8 cellular contexts compared by ENCODE assay signal in genomic region chr15:83067638-83067962, GRCh38. TPM values are rescaled to one million over a fixed set of nuclear protein-coding genes. Genes with fewer than 3 reads are reported as not detected.
DNase-seq lines count a peak whose midpoint lies in the region; ATAC-seq and TF ChIP-seq lines count a peak whose summit lies in the region.

No MANE protein-coding gene starts in this region.

- ATAC-seq in right lobe of liver (no peak), thoracic aorta (ENCODE audit: insufficient number of reproducible peaks, low FRiP score, low read depth) (no peak), GM21528 (IDR thresholded peaks at IDR 0.05; ENCODE audit: low FRiP score, unreplicated experiment) (no peak)

- peaks cover 21% of the 10 kb centered on the region for H3K4me1 Mint-ChIP-seq in activated CD4-positive, alpha-beta T cell treated with anti-CD3 and anti-CD28 coated beads, Interleukin-2, amount 10 ng/mL, durations not matched to agents 7 days and 5 days

- H3K27ac Mint-ChIP-seq in activated CD4-positive, alpha-beta T cell treated with anti-CD3 and anti-CD28 coated beads, Interleukin-2, amount 10 ng/mL, durations not matched to agents 7 days and 5 days, result peak overlapping the region; percentile 76

- H3K27ac ChIP-seq in right lobe of liver, result peak overlapping the region; percentile 77 to 91 (median 82)
- peak overlapping the region; percentile 84 to 90 for H3K27ac ChIP-seq in thoracic aorta

- H3K36me3 ChIP-seq in right lobe of liver (no peaks in the 10 kb centered on the region), thoracic aorta (no peaks in the 10 kb centered on the region)

- H3K4me3 ChIP-seq in astrocyte of the cerebellum (ENCODE audit: low read depth, low read length) (peak overlapping the region; percentile 89), right lobe of liver (peak overlapping the region; percentile 78 to 99 (median 93)), thoracic aorta (peak overlapping the region; percentile 76)

- H3K27me3 ChIP-seq in right lobe of liver (no peaks in the 10 kb centered on the region), thoracic aorta (replicated peaks; ENCODE audit: insufficient read depth) (no peaks in the 10 kb centered on the region)

- H3K9me3 Mint-ChIP-seq in activated CD4-positive, alpha-beta T cell treated with anti-CD3 and anti-CD28 coated beads, Interleukin-2, amount 10 ng/mL, durations not matched to agents 7 days and 5 days, result peaks cover 16% of the 10 kb centered on the region

- CTCF ChIA-PET in activated CD4-positive, alpha-beta T cell treated with anti-CD3 and anti-CD28 coated beads, Interleukin-2, amount 10 ng/mL, durations not matched to agents 7 days and 5 days (lab: Charles Lee), result interaction anchor here (1.6 kb wide), 1 partner anchor 10 kb away, joined by 8 read pairs; no protein-coding TSS in a partner anchor

- peaks cover 10% of the 10 kb centered on the region for H3K36me3 Mint-ChIP-seq in activated CD4-positive, alpha-beta T cell treated with anti-CD3 and anti-CD28 coated beads, Interleukin-2, amount 10 ng/mL, durations not matched to agents 7 days and 5 days (ENCODE audit: low read depth)

- intact Hi-C loops in right lobe of liver (cut with DNase I), result no loop called here

- in situ Hi-C loops in astrocyte of the cerebellum (cut with HindIII; ENCODE audit: low sequenced_read_pairs), result no loop called here

- H3K4me1 ChIP-seq in right lobe of liver (peaks cover 0 to 31% (median 12%) of the 10 kb centered on the region in 4 donors), thoracic aorta (ENCODE audit: control insufficient read depth in 1 of 2, low read depth in 2 of 2) (peaks cover 24 to 42% of the 10 kb centered on the region in 2 donors)

- peak overlapping the region; percentile 69 for H3K4me3 Mint-ChIP-seq in activated CD4-positive, alpha-beta T cell treated with anti-CD3 and anti-CD28 coated beads, Interleukin-2, amount 10 ng/mL, durations not matched to agents 7 days and 5 days

- TF ChIP-seq CTCF in astrocyte of the cerebellum (IDR thresholded peaks at IDR 0.05; ENCODE audit: low read depth, low read length, missing control alignments) (no peak), right lobe of liver (IDR thresholded peaks at IDR 0.05) (no peak), thoracic aorta (IDR thresholded peaks at IDR 0.05) (no peak)

- no peaks in the 10 kb centered on the region for H3K9me3 ChIP-seq in right lobe of liver
- H3K9me3 ChIP-seq in thoracic aorta, result no peaks in the 10 kb centered on the region

- POLR2A ChIA-PET in activated CD4-positive, alpha-beta T cell treated with anti-CD3 and anti-CD28 coated beads, Interleukin-2, amount 10 ng/mL, durations not matched to agents 7 days and 5 days (lab: Charles Lee), result interaction anchor here (0.5 kb wide), 1 partner anchor 81 kb away, joined by 3 read pairs; the partner anchor contains the start of gene RAMAC

- DNase-seq in activated CD4-positive, alpha-beta T cell treated with anti-CD3 and anti-CD28 coated beads, Interleukin-2, amount 10 ng/mL, durations not matched to agents 7 days and 5 days, result no peak
- DNase-seq in activated CD4-positive, alpha-beta T cell treated with anti-CD3 and anti-CD28 coated beads for 48 hours, result no peak
- no peak for DNase-seq in astrocyte of the cerebellum (ENCODE audit: low read depth)
- peak in 1 of 3 donors; percentile 56 for DNase-seq in right lobe of liver
- no peak for DNase-seq in thoracic aorta (ENCODE audit: low spot score)
- DNase-seq in DMS153 (lab: John Stamatoyannopoulos, UW), result no peak
- no peak for DNase-seq in T-helper 9 cell

- 38% methylated on average over 5 of the region's 12 CpGs for WGBS in right lobe of liver (ENCODE audit: insufficient coverage, low coverage, low lambda C conversion rate, missing lambda C conversion rate)

- no peak for TF ChIP-seq POLR2A in right lobe of liver (IDR thresholded peaks at IDR 0.05)

- peaks cover 2% of the 10 kb centered on the region for H3K27me3 Mint-ChIP-seq in activated CD4-positive, alpha-beta T cell treated with anti-CD3 and anti-CD28 coated beads, Interleukin-2, amount 10 ng/mL, durations not matched to agents 7 days and 5 days

RNA-seq across cellular contexts. Expression of gene BTBD1, which starts 0.5 kb away (rescaled TPM):
- 10 to 100 TPM; 50.4 to 61.0 TPM for total RNA-seq in activated CD4-positive, alpha-beta T cell treated with anti-CD3 and anti-CD28 coated beads, Interleukin-2, amount 10 ng/mL, durations not matched to agents 7 days and 5 days
- total RNA-seq in right lobe of liver (10 to 100 TPM; 15.7 to 49.9 (median 24.2) TPM), thoracic aorta (10 to 100 TPM; 62.3 to 73.4 TPM)

RNA-seq across cellular contexts. Expression of gene TM6SF1, which starts 39.8 kb away (rescaled TPM):
- 10 to 100 TPM in 1 of 2 experiments, 1 to 10 TPM in 1; 9.4 to 12.5 TPM for total RNA-seq in activated CD4-positive, alpha-beta T cell treated with anti-CD3 and anti-CD28 coated beads, Interleukin-2, amount 10 ng/mL, durations not matched to agents 7 days and 5 days
- total RNA-seq in right lobe of liver, result 1 to 10 TPM in 3 of 6 experiments, under 1 TPM in 3; 0.77 to 1.8 (median 1.1) TPM
- 10 to 100 TPM in 1 of 2 donors, 1 to 10 TPM in 1; 9.1 to 11.0 TPM for total RNA-seq in thoracic aorta

RNA-seq across cellular contexts. Expression of gene C15orf40, which starts 56.2 kb away (rescaled TPM):
- total RNA-seq in activated CD4-positive, alpha-beta T cell treated with anti-CD3 and anti-CD28 coated beads, Interleukin-2, amount 10 ng/mL, durations not matched to agents 7 days and 5 days, result 10 to 100 TPM; 21.5 to 24.5 TPM
- 10 to 100 TPM in 1 of 6 experiments, 1 to 10 TPM in 5; 7.1 to 10.7 (median 8.6) TPM for total RNA-seq in right lobe of liver
- 10 to 100 TPM; 10.2 to 16.7 TPM for total RNA-seq in thoracic aorta
